In genomic region chr6:121649951-121650350, GRCh38 we compare ENCODE assay signal across 23 cellular contexts.
DNase-seq lines count a peak whose midpoint lies in the region; ATAC-seq and TF ChIP-seq lines count a peak whose summit lies in the region.
"Had no signal": no experiment of that assay in that cellular context is flagged by ENCODE, and none has a peak within 500 bp of the region (broad histone marks: within the 10 kb centered on the region; RNA-seq: fewer than 3 reads in every experiment).

No MANE protein-coding gene starts in this region.

- H3K9me3 Mint-ChIP-seq in activated T-cell treated with anti-CD3 and anti-CD28 coated beads, Interleukin-2, amount 50 U/mL, for 4 hours = no peaks in the 10 kb centered on the region
- H3K9me3 Mint-ChIP-seq in activated T-cell treated with anti-CD3 and anti-CD28 coated beads, Interleukin-2, amount 50 U/mL, for 24 hours = no peaks in the 10 kb centered on the region
- H3K9me3 Mint-ChIP-seq in GM23338 (no peaks in the 10 kb centered on the region), T-cell (no peaks in the 10 kb centered on the region), HFFc6 (no peaks in the 10 kb centered on the region)

- DNase-seq in activated T-cell treated with anti-CD3 and anti-CD28 coated beads, Interleukin-2, amount 50 U/mL, for 4 hours = no peak
- DNase-seq in activated T-cell treated with anti-CD3 and anti-CD28 coated beads, Interleukin-2, amount 50 U/mL, for 24 hours = no peak
- DNase-seq in GM23338 (ENCODE audit: low spot score) (no peak), T-cell (no peak), osteoblast (ENCODE audit: insufficient read length, low spot score, missing footprints) (no peak), HFFc6 (no peak)
- DNase-seq: Caco-2; CD4-positive, alpha-beta memory T cell; EL; GDM1; Kasumi-1; NCI-H1048; NCI-H1417; NCI-H1694; NCI-H2029 treated with DMSO at 0.1 percent for 48 hours; NCI-H526 treated with DMSO at 0.1 percent for 48 hours; Right ventricle myocardium superior; RPMI8226 had no signal

- H3K79me2 ChIP-seq in GM23338 (replicated peaks; ENCODE audit: insufficient read depth) (no peaks in the 10 kb centered on the region), osteoblast (ENCODE audit: insufficient read depth, low read length) (no peaks in the 10 kb centered on the region)

- H4K20me1 ChIP-seq in GM23338 (replicated peaks; ENCODE audit: insufficient read depth) (no peaks in the 10 kb centered on the region), osteoblast (ENCODE audit: insufficient read depth, low read length) (no peaks in the 10 kb centered on the region)
- H4K20me1 ChIP-seq: BLaER1 treated with 17β-estradiol and CSF1 and Interleukin-3, amounts not matched to agents 10 nM and 100 nM had no signal

- no peaks in the 10 kb centered on the region for H3K9me3 ChIP-seq in osteoblast (ENCODE audit: low read depth, low read length)
- H3K9me3 ChIP-seq: Caco-2, SJSA1 had no signal

- peaks cover 36% of the 10 kb centered on the region for H3K4me1 Mint-ChIP-seq in activated T-cell treated with anti-CD3 and anti-CD28 coated beads, Interleukin-2, amount 50 U/mL, for 4 hours (ENCODE audit: low read depth)
- H3K4me1 Mint-ChIP-seq in activated T-cell treated with anti-CD3 and anti-CD28 coated beads, Interleukin-2, amount 50 U/mL, for 24 hours (ENCODE audit: low read depth) = peaks cover 49% of the 10 kb centered on the region
- peaks cover 4% of the 10 kb centered on the region; the same call in 1 of the 3 replicates for H3K4me1 Mint-ChIP-seq in GM23338
- H3K4me1 Mint-ChIP-seq in T-cell = peaks cover 47 to 49% (median 47%) of the 10 kb centered on the region in 3 donors
- H3K4me1 Mint-ChIP-seq in HFFc6 (ENCODE audit: low read depth) = peaks cover 66% of the 10 kb centered on the region

- no peaks in the 10 kb centered on the region for H3K9me2 ChIP-seq in GM23338 (ENCODE audit: insufficient read depth)

- H3K4me3 ChIP-seq in GM23338 (no peak overlapping the region), osteoblast (ENCODE audit: insufficient read depth, low read length) (no peak overlapping the region)
- H3K4me3 ChIP-seq: BLaER1 treated with 17β-estradiol and CSF1 and Interleukin-3, amounts not matched to agents 10 nM and 100 nM; GM12878; SJSA1 had no signal

- CTCF ChIA-PET in T-cell (lab: Charles Lee) = no interaction called here

- peak; percentile 32 to 37 for ATAC-seq in activated T-cell treated with anti-CD3 and anti-CD28 coated beads, Interleukin-2, amount 50 U/mL, for 4 hours
- ATAC-seq in GM23338 = no peak
- no peak for ATAC-seq in T-cell (replicated peaks in 1 of 4)
- ATAC-seq in GM18502 (IDR thresholded peaks at IDR 0.05; ENCODE audit: poor library complexity, unreplicated experiment) = no peak
- ATAC-seq: GM12878, HCT116 had no signal

- no peaks in the 10 kb centered on the region for H3K27me3 ChIP-seq in GM23338 (ENCODE audit: insufficient read depth)
- H3K27me3 ChIP-seq in osteoblast (ENCODE audit: insufficient read depth, low read length) = no peaks in the 10 kb centered on the region
- H3K27me3 ChIP-seq: BLaER1 treated with 17β-estradiol and CSF1 and Interleukin-3, amounts not matched to agents 10 nM and 100 nM; SJSA1 had no signal

- no peak overlapping the region for H3K27ac ChIP-seq in GM23338 (ENCODE audit: low read depth)
- no peak overlapping the region for H3K27ac ChIP-seq in osteoblast (ENCODE audit: low read depth, low read length)
- H3K27ac ChIP-seq: BLaER1 treated with 17β-estradiol and CSF1 and Interleukin-3, amounts not matched to agents 10 nM and 100 nM; SJSA1 had no signal

- POLR2A ChIA-PET in T-cell (lab: Charles Lee) = no interaction called here

- H3K4me2 ChIP-seq in GM23338 (no peak overlapping the region), osteoblast (ENCODE audit: insufficient read depth, low read length) (no peak overlapping the region)
- H3K4me2 ChIP-seq: BLaER1 treated with 17β-estradiol and CSF1 and Interleukin-3, amounts not matched to agents 10 nM and 100 nM had no signal

- H2AFZ ChIP-seq in GM23338 = 0 out of 2 replicates have a peak overlapping the region, but pooled peaks have one; percentile 0
- peak overlapping the region; percentile 58 for H2AFZ ChIP-seq in osteoblast (ENCODE audit: low read length)

- H3K4me1 ChIP-seq in GM23338 (ENCODE audit: insufficient read depth) = peaks cover 10% of the 10 kb centered on the region; the same call in 1 of the 2 replicates
- peaks cover 39% of the 10 kb centered on the region for H3K4me1 ChIP-seq in osteoblast (ENCODE audit: insufficient read depth, low read length)
- H3K4me1 ChIP-seq: Caco-2 had no signal

- H3K4me3 Mint-ChIP-seq in activated T-cell treated with anti-CD3 and anti-CD28 coated beads, Interleukin-2, amount 50 U/mL, for 4 hours = no peak overlapping the region
- no peak overlapping the region for H3K4me3 Mint-ChIP-seq in activated T-cell treated with anti-CD3 and anti-CD28 coated beads, Interleukin-2, amount 50 U/mL, for 24 hours
- no peak overlapping the region for H3K4me3 Mint-ChIP-seq in GM23338
- H3K4me3 Mint-ChIP-seq in T-cell = no peak overlapping the region
- no peak overlapping the region for H3K4me3 Mint-ChIP-seq in HFFc6
- H3K4me3 Mint-ChIP-seq: CD4-positive, alpha-beta memory T cell had no signal

- no peak overlapping the region for H3K27ac Mint-ChIP-seq in activated T-cell treated with anti-CD3 and anti-CD28 coated beads, Interleukin-2, amount 50 U/mL, for 24 hours
- no peak overlapping the region for H3K27ac Mint-ChIP-seq in GM23338
- peak overlapping the region; percentile 51 to 79 for H3K27ac Mint-ChIP-seq in T-cell
- H3K27ac Mint-ChIP-seq in HFFc6 = no peak overlapping the region

- TF ChIP-seq CTCF in GM23338 (conservative IDR thresholded peaks at IDR 0.05; ENCODE audit: low read depth in 2 of 2) (no peak), osteoblast (IDR thresholded peaks at IDR 0.05; ENCODE audit: extremely low read depth, low read depth, low read length) (no peak), HFFc6 (IDR thresholded peaks at IDR 0.05) (no peak)

- H3K36me3 ChIP-seq in GM23338 (ENCODE audit: insufficient read depth) (no peaks in the 10 kb centered on the region), osteoblast (ENCODE audit: insufficient read depth, low read length) (no peaks in the 10 kb centered on the region)
- H3K36me3 ChIP-seq: BLaER1 treated with 17β-estradiol and CSF1 and Interleukin-3, amounts not matched to agents 10 nM and 100 nM; SJSA1 had no signal

- no peaks in the 10 kb centered on the region for H3F3A ChIP-seq in GM23338 (replicated peaks; ENCODE audit: low read depth)

- H3K36me3 Mint-ChIP-seq in activated T-cell treated with anti-CD3 and anti-CD28 coated beads, Interleukin-2, amount 50 U/mL, for 4 hours (ENCODE audit: insufficient read depth) = no peaks in the 10 kb centered on the region
- H3K36me3 Mint-ChIP-seq in activated T-cell treated with anti-CD3 and anti-CD28 coated beads, Interleukin-2, amount 50 U/mL, for 24 hours (ENCODE audit: low read depth) = no peaks in the 10 kb centered on the region
- H3K36me3 Mint-ChIP-seq in GM23338 (ENCODE audit: low read depth) (no peaks in the 10 kb centered on the region), T-cell (no peaks in the 10 kb centered on the region), HFFc6 (ENCODE audit: low read depth) (no peaks in the 10 kb centered on the region)
- H3K36me3 Mint-ChIP-seq: CD4-positive, alpha-beta memory T cell had no signal

- no peaks in the 10 kb centered on the region for H3K27me3 Mint-ChIP-seq in activated T-cell treated with anti-CD3 and anti-CD28 coated beads, Interleukin-2, amount 50 U/mL, for 4 hours (ENCODE audit: low read depth)
- no peaks in the 10 kb centered on the region for H3K27me3 Mint-ChIP-seq in activated T-cell treated with anti-CD3 and anti-CD28 coated beads, Interleukin-2, amount 50 U/mL, for 24 hours
- H3K27me3 Mint-ChIP-seq in GM23338 (ENCODE audit: insufficient read depth, low read depth, poor library complexity) (peaks cover 2% of the 10 kb centered on the region), T-cell (no peaks in the 10 kb centered on the region), HFFc6 (ENCODE audit: insufficient read depth) (no peaks in the 10 kb centered on the region)

TF ChIP-seq in GM23338, 12 proteins besides CTCF, POLR2A, EP300 and RAD21:
- TF ChIP-seq EZH2 (IDR thresholded peaks at IDR 0.05; ENCODE audit: low read depth, unreplicated experiment) (no peak), STAT1 (IDR thresholded peaks at IDR 0.05; ENCODE audit: unreplicated experiment) (no peak), JUNB (IDR thresholded peaks at IDR 0.05; ENCODE audit: unreplicated experiment) (no peak), ZNF114 (CRISPR knock-in tag; IDR thresholded peaks at IDR 0.05) (no peak), POLR2AphosphoS5 (IDR thresholded peaks at IDR 0.05; ENCODE audit: low read depth) (no peak), REST (IDR thresholded peaks at IDR 0.05; ENCODE audit: unreplicated experiment) (no peak), CREB1 (CRISPR knock-in tag; IDR thresholded peaks at IDR 0.05; ENCODE audit: low read depth) (no peak)

Comparison
In these comparisons a context has a peak if more than half of its experiments do, and no peak if none do; other contexts are left out.
1. ATAC-seq: peak in activated T-cell treated with anti-CD3 and anti-CD28 coated beads, Interleukin-2, amount 50 U/mL, for 4 hours (2 of 2); none in GM23338 (single experiment), T-cell (0 of 4) and GM18502 (single experiment).
2. H3K27ac Mint-ChIP-seq: peak in T-cell (2 of 2); none in activated T-cell treated with anti-CD3 and anti-CD28 coated beads, Interleukin-2, amount 50 U/mL, for 24 hours (single experiment), GM23338 (single experiment) and HFFc6 (single experiment).